ENCODE assay signal across 9 cellular contexts in genomic region chr14:49688701-49689030, GRCh38. TPM values are rescaled to one million over a fixed set of nuclear protein-coding genes. Genes with fewer than 3 reads are reported as not detected.
A peak's percentile ranks its signal among the peaks of the same experiment; 100 is the strongest.
DNase-seq lines count a peak whose midpoint lies in the region; ATAC-seq and TF ChIP-seq lines count a peak whose summit lies in the region.
"Had no signal": no experiment of that assay in that cellular context is flagged by ENCODE, and none has a peak within 500 bp of the region (broad histone marks: within the 10 kb centered on the region; RNA-seq: fewer than 3 reads in every experiment).

No MANE protein-coding gene starts in this region.

- H3K4me3 ChIP-seq in mesenchymal stem cell (ENCODE audit: insufficient read depth in 1 of 2, low read depth in 1 of 2, low read length in 2 of 2), result no peak overlapping the region
- peak overlapping the region; percentile 81 for H3K4me3 ChIP-seq in thoracic aorta

- no peak overlapping the region for H2BK15ac ChIP-seq in mesenchymal stem cell (ENCODE audit: low read depth, poor library complexity, severe bottlenecking)

- H3K27ac ChIP-seq in mesenchymal stem cell (ENCODE audit: low read length, poor library complexity, severe bottlenecking), result no peak overlapping the region
- peak overlapping the region; percentile 65 to 75 for H3K27ac ChIP-seq in thoracic aorta

- WGBS in mesenchymal stem cell, result 90% methylated on average over 8 of the region's 8 CpGs

- H3K9me3 ChIP-seq in mesenchymal stem cell (ENCODE audit: control insufficient read depth, low read length) (no peaks in the 10 kb centered on the region), thoracic aorta (no peaks in the 10 kb centered on the region)

- H3K27me3 ChIP-seq in mesenchymal stem cell (ENCODE audit: control insufficient read depth in 1 of 2, insufficient read depth in 1 of 2, low read length in 2 of 2) (no peaks in the 10 kb centered on the region), thoracic aorta (replicated peaks; ENCODE audit: insufficient read depth) (no peaks in the 10 kb centered on the region)
- H3K27me3 ChIP-seq: foreskin keratinocyte had no signal

- peaks cover 10% of the 10 kb centered on the region for H3K79me1 ChIP-seq in mesenchymal stem cell (replicated peaks; ENCODE audit: low read length, poor library complexity, severe bottlenecking)

- H3K14ac ChIP-seq in mesenchymal stem cell (ENCODE audit: low read length in 2 of 2), result no peak overlapping the region

- no peak overlapping the region for H2AFZ ChIP-seq in mesenchymal stem cell (ENCODE audit: low read depth, low read length)

- H2BK5ac ChIP-seq in mesenchymal stem cell (ENCODE audit: low read depth, low read length, poor library complexity, severe bottlenecking), result no peak overlapping the region

- no peak overlapping the region for H2BK120ac ChIP-seq in mesenchymal stem cell (ENCODE audit: low read depth, low read length)

- peaks cover 20% of the 10 kb centered on the region for H3K4me1 Mint-ChIP-seq in activated T-cell treated with anti-CD3 and anti-CD28 coated beads, Interleukin-2, amount 50 U/mL, for 4 hours (ENCODE audit: low read depth)
- H3K4me1 Mint-ChIP-seq in activated naive CD8-positive, alpha-beta T cell treated with anti-CD3 and anti-CD28 coated beads for 36 hours, result peaks cover 30% of the 10 kb centered on the region

- no peak for DNase-seq in activated T-cell treated with anti-CD3 and anti-CD28 coated beads, Interleukin-2, amount 50 U/mL, for 4 hours
- DNase-seq in activated T-cell treated with anti-CD3 and anti-CD28 coated beads, Interleukin-2, amount 50 U/mL, for 1 hour, result no peak
- no peak for DNase-seq in activated naive CD8-positive, alpha-beta T cell treated with anti-CD3 and anti-CD28 coated beads for 36 hours
- DNase-seq in mesenchymal stem cell, result no peak
- no peak for DNase-seq in thoracic aorta (ENCODE audit: low spot score)
- DNase-seq in NCI-H748 (lab: John Stamatoyannopoulos, UW; ENCODE audit: unreplicated experiment), result no peak
- no peak for DNase-seq in NCI-H82 (lab: John Stamatoyannopoulos, UW)

- no peak overlapping the region for H3K4me2 ChIP-seq in mesenchymal stem cell (ENCODE audit: low read length, poor library complexity, severe bottlenecking)

- H3K4me3 Mint-ChIP-seq in activated T-cell treated with anti-CD3 and anti-CD28 coated beads, Interleukin-2, amount 50 U/mL, for 4 hours, result peak overlapping the region; percentile 89
- H3K4me3 Mint-ChIP-seq in activated naive CD8-positive, alpha-beta T cell treated with anti-CD3 and anti-CD28 coated beads for 36 hours, result peak overlapping the region; percentile 89

- peak overlapping the region in 1 of 2 experiments; percentile 2 for H3K4ac ChIP-seq in mesenchymal stem cell (ENCODE audit: low read depth in 1 of 2, low read length in 2 of 2)

- H3K27me3 Mint-ChIP-seq in activated T-cell treated with anti-CD3 and anti-CD28 coated beads, Interleukin-2, amount 50 U/mL, for 4 hours (ENCODE audit: low read depth), result no peaks in the 10 kb centered on the region
- no peaks in the 10 kb centered on the region for H3K27me3 Mint-ChIP-seq in activated naive CD8-positive, alpha-beta T cell treated with anti-CD3 and anti-CD28 coated beads for 36 hours

- peaks cover 6% of the 10 kb centered on the region for H3K4me1 ChIP-seq in mesenchymal stem cell (ENCODE audit: control insufficient read depth, insufficient read depth, low read depth, low read length)
- H3K4me1 ChIP-seq in thoracic aorta (ENCODE audit: control insufficient read depth in 1 of 2, low read depth in 2 of 2), result peaks cover 0 to 12% of the 10 kb centered on the region in 2 donors
- H3K4me1 ChIP-seq: foreskin keratinocyte had no signal

- no peak overlapping the region for H2AK5ac ChIP-seq in mesenchymal stem cell (ENCODE audit: low read length, severe bottlenecking)

- H4K91ac ChIP-seq in mesenchymal stem cell (ENCODE audit: low read length), result no peak overlapping the region

- H3K23ac ChIP-seq in mesenchymal stem cell (ENCODE audit: low read length in 2 of 2), result no peak overlapping the region

- peak in 1 of 2 donors; percentile 1 for ATAC-seq in activated T-cell treated with anti-CD3 and anti-CD28 coated beads, Interleukin-2, amount 50 U/mL, for 4 hours
- ATAC-seq in thoracic aorta (ENCODE audit: insufficient number of reproducible peaks, low FRiP score, low read depth), result no peak
- no peak for ATAC-seq in GM21515 (IDR thresholded peaks at IDR 0.05; ENCODE audit: unreplicated experiment)

- H4K8ac ChIP-seq in mesenchymal stem cell (ENCODE audit: low read length), result no peak overlapping the region

- no peaks in the 10 kb centered on the region for H3K9me3 Mint-ChIP-seq in activated T-cell treated with anti-CD3 and anti-CD28 coated beads, Interleukin-2, amount 50 U/mL, for 4 hours
- no peaks in the 10 kb centered on the region for H3K9me3 Mint-ChIP-seq in activated naive CD8-positive, alpha-beta T cell treated with anti-CD3 and anti-CD28 coated beads for 36 hours

- H3K9ac ChIP-seq in mesenchymal stem cell (ENCODE audit: low read length), result peak overlapping the region; percentile 86

- H2BK12ac ChIP-seq in mesenchymal stem cell (ENCODE audit: low read length in 2 of 2), result no peak overlapping the region

- H3K18ac ChIP-seq in mesenchymal stem cell (ENCODE audit: low read depth in 1 of 2, low read length in 2 of 2), result no peak overlapping the region

- TF ChIP-seq CTCF in thoracic aorta (IDR thresholded peaks at IDR 0.05), result no peak

- H3K27ac Mint-ChIP-seq in activated naive CD8-positive, alpha-beta T cell treated with anti-CD3 and anti-CD28 coated beads for 36 hours, result peak overlapping the region; percentile 90

- H3K36me3 ChIP-seq in mesenchymal stem cell (ENCODE audit: control insufficient read depth in 1 of 2, insufficient read depth in 2 of 2, low read depth in 1 of 2, low read length in 2 of 2) (peaks cover 0 to 2% of the 10 kb centered on the region in 2 experiments), thoracic aorta (no peaks in the 10 kb centered on the region)

- H3K36me3 Mint-ChIP-seq in activated T-cell treated with anti-CD3 and anti-CD28 coated beads, Interleukin-2, amount 50 U/mL, for 4 hours (ENCODE audit: insufficient read depth), result no peaks in the 10 kb centered on the region
- peaks cover 23% of the 10 kb centered on the region for H3K36me3 Mint-ChIP-seq in activated naive CD8-positive, alpha-beta T cell treated with anti-CD3 and anti-CD28 coated beads for 36 hours

RNA-seq across cellular contexts. Expression of gene POLE2, which starts 0.7 kb away (rescaled TPM):
- total RNA-seq in activated T-cell treated with anti-CD3 and anti-CD28 coated beads, Interleukin-2, amount 50 U/mL, for 4 hours, result 10 to 100 TPM; 23.8 to 33.1 (median 31.7) TPM
- 10 to 100 TPM; 33.6 to 37.2 TPM for total RNA-seq in activated naive CD8-positive, alpha-beta T cell treated with anti-CD3 and anti-CD28 coated beads for 36 hours
- 4.0 TPM for polyA plus RNA-seq in mesenchymal stem cell (2013, experiment 1 of 2)
- polyA plus RNA-seq in mesenchymal stem cell (2013, experiment 2 of 2), result 4.6 TPM
- 1 to 10 TPM in 1 of 2 donors, under 1 TPM in 1; 0.27 to 9.1 TPM for total RNA-seq in thoracic aorta

RNA-seq across cellular contexts. Expression of gene KLHDC1, which starts 4.3 kb away (rescaled TPM):
- total RNA-seq in activated T-cell treated with anti-CD3 and anti-CD28 coated beads, Interleukin-2, amount 50 U/mL, for 4 hours, result 1 to 10 TPM in 2 of 3 donors, under 1 TPM in 1; 0.57 to 1.8 (median 1.2) TPM
- total RNA-seq in activated naive CD8-positive, alpha-beta T cell treated with anti-CD3 and anti-CD28 coated beads for 36 hours, result 1 to 10 TPM; 1.1 to 1.2 TPM
- 0.70 TPM for polyA plus RNA-seq in mesenchymal stem cell (2013, experiment 1 of 2)
- polyA plus RNA-seq in mesenchymal stem cell (2013, experiment 2 of 2), result 0.84 TPM
- 10 to 100 TPM; 10.8 to 11.4 TPM for total RNA-seq in thoracic aorta

RNA-seq across cellular contexts. Expression of gene DNAAF2, which starts 53.6 kb away (rescaled TPM):
- total RNA-seq in activated T-cell treated with anti-CD3 and anti-CD28 coated beads, Interleukin-2, amount 50 U/mL, for 4 hours, result 10 to 100 TPM; 17.0 to 18.9 (median 17.3) TPM
- 10 to 100 TPM; 15.5 to 15.6 TPM for total RNA-seq in activated naive CD8-positive, alpha-beta T cell treated with anti-CD3 and anti-CD28 coated beads for 36 hours
- 5.2 TPM for polyA plus RNA-seq in mesenchymal stem cell (2013, experiment 1 of 2)
- polyA plus RNA-seq in mesenchymal stem cell (2013, experiment 2 of 2), result 6.0 TPM
- total RNA-seq in thoracic aorta, result 1 to 10 TPM; 8.6 to 9.1 TPM

Comparison
In these comparisons a context has a peak if more than half of its experiments do, and no peak if none do; other contexts are left out.
1. RNA of gene KLHDC1, which starts 4.3 kb away (total RNA-seq): 10.8 to 11.4 TPM in thoracic aorta; 0.57 to 1.8 TPM in activated T-cell treated with anti-CD3 and anti-CD28 coated beads, Interleukin-2, amount 50 U/mL, for 4 hours and 1.1 to 1.2 TPM in activated naive CD8-positive, alpha-beta T cell treated with anti-CD3 and anti-CD28 coated beads for 36 hours; every median in the first group is over 4 times any median in the second.